In genomic region chr15:68218847-68219798, GRCh38 we compare ENCODE assay signal across 2 cellular contexts.
TF ChIP-seq lines count a peak whose summit lies in the region.

No MANE protein-coding gene starts in this region.

TF ChIP-seq in HCT116, 20 proteins besides CTCF, POLR2A, EP300 and RAD21:
- TF ChIP-seq EGR1 (IDR thresholded peaks at IDR 0.05; ENCODE audit: low read depth) (no peak), YY1 (IDR thresholded peaks at IDR 0.05; ENCODE audit: extremely low read depth, insufficient replicate concordance, low read depth, low read length) (no peak), POLR2AphosphoS5 (IDR thresholded peaks at IDR 0.05; ENCODE audit: low read depth, low read length) (no peak), TCF7L2 (IDR thresholded peaks at IDR 0.05; ENCODE audit: borderline replicate concordance, extremely low read depth, insufficient read depth, insufficient read length) (no peak), EZH2phosphoT487 (IDR thresholded peaks at IDR 0.05; ENCODE audit: borderline replicate concordance) (no peak)
- TF ChIP-seq, protein P1, sequence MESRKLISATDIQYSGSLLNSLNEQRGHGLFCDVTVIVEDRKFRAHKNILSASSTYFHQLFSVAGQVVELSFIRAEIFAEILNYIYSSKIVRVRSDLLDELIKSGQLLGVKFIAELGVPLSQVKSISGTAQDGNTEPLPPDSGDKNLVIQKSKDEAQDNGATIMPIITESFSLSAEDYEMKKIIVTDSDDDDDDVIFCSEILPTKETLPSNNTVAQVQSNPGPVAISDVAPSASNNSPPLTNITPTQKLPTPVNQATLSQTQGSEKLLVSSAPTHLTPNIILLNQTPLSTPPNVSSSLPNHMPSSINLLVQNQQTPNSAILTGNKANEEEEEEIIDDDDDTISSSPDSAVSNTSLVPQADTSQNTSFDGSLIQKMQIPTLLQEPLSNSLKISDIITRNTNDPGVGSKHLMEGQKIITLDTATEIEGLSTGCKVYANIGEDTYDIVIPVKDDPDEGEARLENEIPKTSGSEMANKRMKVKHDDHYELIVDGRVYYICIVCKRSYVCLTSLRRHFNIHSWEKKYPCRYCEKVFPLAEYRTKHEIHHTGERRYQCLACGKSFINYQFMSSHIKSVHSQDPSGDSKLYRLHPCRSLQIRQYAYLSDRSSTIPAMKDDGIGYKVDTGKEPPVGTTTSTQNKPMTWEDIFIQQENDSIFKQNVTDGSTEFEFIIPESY (IDR thresholded peaks at IDR 0.05; ENCODE audit: extremely low read depth, insufficient replicate concordance, low read length) = no peak
- TF ChIP-seq, protein P2, sequence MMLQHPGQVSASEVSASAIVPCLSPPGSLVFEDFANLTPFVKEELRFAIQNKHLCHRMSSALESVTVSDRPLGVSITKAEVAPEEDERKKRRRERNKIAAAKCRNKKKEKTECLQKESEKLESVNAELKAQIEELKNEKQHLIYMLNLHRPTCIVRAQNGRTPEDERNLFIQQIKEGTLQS (IDR thresholded peaks at IDR 0.05) = no peak
- TF ChIP-seq, protein P3, sequence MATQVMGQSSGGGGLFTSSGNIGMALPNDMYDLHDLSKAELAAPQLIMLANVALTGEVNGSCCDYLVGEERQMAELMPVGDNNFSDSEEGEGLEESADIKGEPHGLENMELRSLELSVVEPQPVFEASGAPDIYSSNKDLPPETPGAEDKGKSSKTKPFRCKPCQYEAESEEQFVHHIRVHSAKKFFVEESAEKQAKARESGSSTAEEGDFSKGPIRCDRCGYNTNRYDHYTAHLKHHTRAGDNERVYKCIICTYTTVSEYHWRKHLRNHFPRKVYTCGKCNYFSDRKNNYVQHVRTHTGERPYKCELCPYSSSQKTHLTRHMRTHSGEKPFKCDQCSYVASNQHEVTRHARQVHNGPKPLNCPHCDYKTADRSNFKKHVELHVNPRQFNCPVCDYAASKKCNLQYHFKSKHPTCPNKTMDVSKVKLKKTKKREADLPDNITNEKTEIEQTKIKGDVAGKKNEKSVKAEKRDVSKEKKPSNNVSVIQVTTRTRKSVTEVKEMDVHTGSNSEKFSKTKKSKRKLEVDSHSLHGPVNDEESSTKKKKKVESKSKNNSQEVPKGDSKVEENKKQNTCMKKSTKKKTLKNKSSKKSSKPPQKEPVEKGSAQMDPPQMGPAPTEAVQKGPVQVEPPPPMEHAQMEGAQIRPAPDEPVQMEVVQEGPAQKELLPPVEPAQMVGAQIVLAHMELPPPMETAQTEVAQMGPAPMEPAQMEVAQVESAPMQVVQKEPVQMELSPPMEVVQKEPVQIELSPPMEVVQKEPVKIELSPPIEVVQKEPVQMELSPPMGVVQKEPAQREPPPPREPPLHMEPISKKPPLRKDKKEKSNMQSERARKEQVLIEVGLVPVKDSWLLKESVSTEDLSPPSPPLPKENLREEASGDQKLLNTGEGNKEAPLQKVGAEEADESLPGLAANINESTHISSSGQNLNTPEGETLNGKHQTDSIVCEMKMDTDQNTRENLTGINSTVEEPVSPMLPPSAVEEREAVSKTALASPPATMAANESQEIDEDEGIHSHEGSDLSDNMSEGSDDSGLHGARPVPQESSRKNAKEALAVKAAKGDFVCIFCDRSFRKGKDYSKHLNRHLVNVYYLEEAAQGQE (IDR thresholded peaks at IDR 0.05; ENCODE audit: low read depth) = no peak
- TF ChIP-seq, protein P4, sequence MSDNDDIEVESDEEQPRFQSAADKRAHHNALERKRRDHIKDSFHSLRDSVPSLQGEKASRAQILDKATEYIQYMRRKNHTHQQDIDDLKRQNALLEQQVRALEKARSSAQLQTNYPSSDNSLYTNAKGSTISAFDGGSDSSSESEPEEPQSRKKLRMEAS (IDR thresholded peaks at IDR 0.05) = no peak

TF ChIP-seq in K562, 482 proteins besides CTCF, POLR2A, EP300 and RAD21:
- TF ChIP-seq XRCC5 (IDR thresholded peaks at IDR 0.05; ENCODE audit: low read depth, low read length) = no peak
- TF ChIP-seq JUNB (CRISPR knock-in tag; conservative IDR thresholded peaks at IDR 0.05) = no peak
- TF ChIP-seq CBX5 (IDR thresholded peaks at IDR 0.05; ENCODE audit: borderline replicate concordance, low read depth) = no peak
- no peak for TF ChIP-seq FOXA1 (IDR thresholded peaks at IDR 0.05; ENCODE audit: borderline replicate concordance)
- no peak for TF ChIP-seq PTRF (tag; IDR thresholded peaks at IDR 0.05)
- peak; percentile 24 for TF ChIP-seq RBM25 (IDR thresholded peaks at IDR 0.05; ENCODE audit: low read depth, low read length, severe bottlenecking)
- no peak for TF ChIP-seq RHOXF2B (CRISPR knock-in tag; conservative IDR thresholded peaks at IDR 0.05)
- no peak for TF ChIP-seq ATF4 (CRISPR knock-in tag; IDR thresholded peaks at IDR 0.05)
- TF ChIP-seq ELF2 (CRISPR knock-in tag; IDR thresholded peaks at IDR 0.05) = no peak
- peak; percentile 14 for TF ChIP-seq NFYB (IDR thresholded peaks at IDR 0.05; ENCODE audit: extremely low read depth, insufficient read length)
- TF ChIP-seq, protein P5, sequence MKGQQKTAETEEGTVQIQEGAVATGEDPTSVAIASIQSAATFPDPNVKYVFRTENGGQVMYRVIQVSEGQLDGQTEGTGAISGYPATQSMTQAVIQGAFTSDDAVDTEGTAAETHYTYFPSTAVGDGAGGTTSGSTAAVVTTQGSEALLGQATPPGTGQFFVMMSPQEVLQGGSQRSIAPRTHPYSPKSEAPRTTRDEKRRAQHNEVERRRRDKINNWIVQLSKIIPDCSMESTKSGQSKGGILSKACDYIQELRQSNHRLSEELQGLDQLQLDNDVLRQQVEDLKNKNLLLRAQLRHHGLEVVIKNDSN (CRISPR knock-in tag; IDR thresholded peaks at IDR 0.05) = peak; percentile 91
- TF ChIP-seq GTF2B (IDR thresholded peaks at IDR 0.05; ENCODE audit: extremely low read depth, insufficient read length) = no peak
- TF ChIP-seq, protein P6, sequence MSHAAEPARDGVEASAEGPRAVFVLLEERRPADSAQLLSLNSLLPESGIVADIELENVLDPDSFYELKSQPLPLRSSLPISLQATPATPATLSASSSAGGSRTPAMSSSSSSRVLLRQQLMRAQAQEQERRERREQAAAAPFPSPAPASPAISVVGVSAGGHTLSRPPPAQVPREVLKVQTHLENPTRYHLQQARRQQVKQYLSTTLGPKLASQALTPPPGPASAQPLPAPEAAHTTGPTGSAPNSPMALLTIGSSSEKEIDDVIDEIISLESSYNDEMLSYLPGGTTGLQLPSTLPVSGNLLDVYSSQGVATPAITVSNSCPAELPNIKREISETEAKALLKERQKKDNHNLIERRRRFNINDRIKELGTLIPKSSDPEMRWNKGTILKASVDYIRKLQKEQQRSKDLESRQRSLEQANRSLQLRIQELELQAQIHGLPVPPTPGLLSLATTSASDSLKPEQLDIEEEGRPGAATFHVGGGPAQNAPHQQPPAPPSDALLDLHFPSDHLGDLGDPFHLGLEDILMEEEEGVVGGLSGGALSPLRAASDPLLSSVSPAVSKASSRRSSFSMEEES (CRISPR knock-in tag; IDR thresholded peaks at IDR 0.05) = no peak
- peak; percentile 39 for TF ChIP-seq FOS (IDR thresholded peaks at IDR 0.05; ENCODE audit: extremely low read depth, insufficient read length)
- no peak for TF ChIP-seq ZNF77 (CRISPR knock-in tag; IDR thresholded peaks at IDR 0.05)
- no peak for TF ChIP-seq PTTG1 (tag; IDR thresholded peaks at IDR 0.05; ENCODE audit: low read depth)
- no peak for TF ChIP-seq CHCHD3 (CRISPR knock-in tag; IDR thresholded peaks at IDR 0.05)
- no peak for TF ChIP-seq KDM2B (CRISPR knock-in tag; IDR thresholded peaks at IDR 0.05)
- TF ChIP-seq CC2D1A (IDR thresholded peaks at IDR 0.05) = no peak
- TF ChIP-seq, protein P7, sequence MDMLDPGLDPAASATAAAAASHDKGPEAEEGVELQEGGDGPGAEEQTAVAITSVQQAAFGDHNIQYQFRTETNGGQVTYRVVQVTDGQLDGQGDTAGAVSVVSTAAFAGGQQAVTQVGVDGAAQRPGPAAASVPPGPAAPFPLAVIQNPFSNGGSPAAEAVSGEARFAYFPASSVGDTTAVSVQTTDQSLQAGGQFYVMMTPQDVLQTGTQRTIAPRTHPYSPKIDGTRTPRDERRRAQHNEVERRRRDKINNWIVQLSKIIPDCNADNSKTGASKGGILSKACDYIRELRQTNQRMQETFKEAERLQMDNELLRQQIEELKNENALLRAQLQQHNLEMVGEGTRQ (CRISPR knock-in tag; IDR thresholded peaks at IDR 0.05) = peak; percentile 91
- peak; percentile 86 for TF ChIP-seq RAD51 (IDR thresholded peaks at IDR 0.05; ENCODE audit: borderline replicate concordance, low read depth)
- no peak for TF ChIP-seq GTF2A2 (tag; IDR thresholded peaks at IDR 0.05)
- TF ChIP-seq CHD4 (IDR thresholded peaks at IDR 0.05; ENCODE audit: insufficient read depth, insufficient replicate concordance, low read depth, low read length, poor library complexity, severe bottlenecking) = no peak
- no peak for TF ChIP-seq SRF (CRISPR knock-in tag; IDR thresholded peaks at IDR 0.05)
- TF ChIP-seq ZNF644 (tag; IDR thresholded peaks at IDR 0.05; ENCODE audit: low read depth) = no peak
- TF ChIP-seq RFX5 (IDR thresholded peaks at IDR 0.05; ENCODE audit: low read depth, low read length) = no peak
- TF ChIP-seq, protein P8, sequence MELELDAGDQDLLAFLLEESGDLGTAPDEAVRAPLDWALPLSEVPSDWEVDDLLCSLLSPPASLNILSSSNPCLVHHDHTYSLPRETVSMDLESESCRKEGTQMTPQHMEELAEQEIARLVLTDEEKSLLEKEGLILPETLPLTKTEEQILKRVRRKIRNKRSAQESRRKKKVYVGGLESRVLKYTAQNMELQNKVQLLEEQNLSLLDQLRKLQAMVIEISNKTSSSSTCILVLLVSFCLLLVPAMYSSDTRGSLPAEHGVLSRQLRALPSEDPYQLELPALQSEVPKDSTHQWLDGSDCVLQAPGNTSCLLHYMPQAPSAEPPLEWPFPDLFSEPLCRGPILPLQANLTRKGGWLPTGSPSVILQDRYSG (tag; conservative IDR thresholded peaks at IDR 0.05; ENCODE audit: low read depth) = no peak
- no peak for TF ChIP-seq ARNT (IDR thresholded peaks at IDR 0.05)
- TF ChIP-seq TEAD1 (CRISPR knock-in tag; IDR thresholded peaks at IDR 0.05) = no peak
- TF ChIP-seq DACH1 (IDR thresholded peaks at IDR 0.05; ENCODE audit: partially characterized antibody) = no peak
